Comparison of ENCODE assay signal across 28 cellular contexts in the genomic region with DNA sequence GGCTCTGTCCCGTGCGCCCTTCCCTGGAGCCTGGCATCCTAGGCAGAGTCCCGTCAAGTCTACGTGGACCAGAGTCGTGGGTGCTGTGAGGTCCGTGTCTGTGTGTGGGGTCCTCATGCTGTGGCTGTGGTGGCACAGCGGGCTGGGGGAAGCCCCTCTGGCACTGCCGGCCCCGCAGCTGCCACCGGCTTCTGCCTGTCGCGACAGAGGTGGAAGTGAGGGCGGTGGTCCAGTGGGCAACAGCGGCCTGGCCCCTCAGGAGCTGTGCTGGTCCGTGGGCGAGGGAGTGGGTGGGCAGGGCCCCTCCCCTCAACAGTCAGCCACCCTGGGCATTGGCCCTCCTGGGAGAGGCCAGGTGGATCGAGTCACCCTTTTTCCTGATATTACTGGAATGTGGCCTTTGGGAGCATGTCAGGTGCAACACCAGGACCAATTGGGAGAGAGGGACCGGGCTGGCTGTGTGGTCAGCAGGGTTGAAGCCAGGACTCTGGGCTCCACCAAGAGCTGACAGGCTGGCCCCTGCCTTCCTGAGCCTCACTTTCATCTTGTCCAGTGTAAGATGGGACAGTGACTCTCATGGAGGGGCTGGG. TPM values are rescaled to one million over a fixed set of nuclear protein-coding genes. Genes with fewer than 3 reads are reported as not detected.
DNase-seq lines count a peak whose midpoint lies in the region; ATAC-seq and TF ChIP-seq lines count a peak whose summit lies in the region.
"Had no signal": no experiment of that assay in that cellular context is flagged by ENCODE, and none has a peak within 500 bp of the region (broad histone marks: within the 10 kb centered on the region; RNA-seq: fewer than 3 reads in every experiment).

No MANE protein-coding gene starts in this region.

- H3K9me3 Mint-ChIP-seq in endodermal cell = no peaks in the 10 kb centered on the region
- H3K9me3 Mint-ChIP-seq: memory B cell had no signal

- no peaks in the 10 kb centered on the region for H3K27me3 Mint-ChIP-seq in endodermal cell (ENCODE audit: insufficient read depth)
- H3K27me3 Mint-ChIP-seq: brain, progenitor cell of endocrine pancreas had no signal

- peaks cover 14% of the 10 kb centered on the region; the same call in 1 of the 2 replicates for H4K20me1 ChIP-seq in HCT116 (ENCODE audit: insufficient read depth)

- H2BK12ac ChIP-seq in mesenchymal stem cell (ENCODE audit: low read length in 2 of 2) = no peak overlapping the region

- H3K9me2 ChIP-seq in HCT116 (ENCODE audit: insufficient read depth) = no peaks in the 10 kb centered on the region

- WGBS in endodermal cell (ENCODE audit: insufficient coverage in 1 of 2, insufficient read length in 1 of 2), 2 experiments = 96% methylated on average over 14 to 18 of the region's 18 CpGs
- 92% methylated on average over 18 of the region's 18 CpGs for WGBS in mesenchymal stem cell

- H3K23ac ChIP-seq in mesenchymal stem cell (ENCODE audit: low read length in 2 of 2) = no peak overlapping the region

- H2BK120ac ChIP-seq in mesenchymal stem cell (ENCODE audit: low read depth, low read length) = no peak overlapping the region

- peaks cover 0 to 21% of the 10 kb centered on the region in 2 experiments; a peak in 1 of 4 replicates for H3K36me3 ChIP-seq in HCT116 (ENCODE audit: control insufficient read depth in 1 of 2, insufficient read depth in 2 of 2, low read length in 2 of 2)
- no peaks in the 10 kb centered on the region for H3K36me3 ChIP-seq in endodermal cell (ENCODE audit: control insufficient read depth, insufficient read depth, low read length)
- H3K36me3 ChIP-seq in mesenchymal stem cell (ENCODE audit: control insufficient read depth in 1 of 2, insufficient read depth in 2 of 2, low read depth in 1 of 2, low read length in 2 of 2) = peaks cover 0 to 28% of the 10 kb centered on the region in 2 experiments
- H3K36me3 ChIP-seq in subcutaneous abdominal adipose tissue (ENCODE audit: control insufficient read depth in 5 of 5, insufficient read depth in 5 of 5, low read length in 5 of 5) = peaks cover 0 to 3% (median 0%) of the 10 kb centered on the region in 5 donors
- H3K36me3 ChIP-seq in left lung = no peaks in the 10 kb centered on the region
- H3K36me3 ChIP-seq: thyroid gland had no signal

- H3K79me2 ChIP-seq in HCT116 (ENCODE audit: insufficient read depth, low read length) = peaks cover 100% of the 10 kb centered on the region

- TF ChIP-seq POLR2A in HCT116 (IDR thresholded peaks at IDR 0.05; ENCODE audit: borderline replicate concordance, extremely low read depth, insufficient read depth, insufficient read length) = no peak

- RAD21 ChIA-PET in HCT116 (lab: Charles Lee; ENCODE audit: low non-redundant PET in 1 of 2, low total read pairs in 2 of 2, uncharacterized antibody in 2 of 2, unreplicated experiment in 2 of 2) = no interaction called here

- no peaks in the 10 kb centered on the region for H3K27me3 ChIP-seq in HCT116 (ENCODE audit: insufficient read depth, low read length)
- H3K27me3 ChIP-seq in endodermal cell (ENCODE audit: control insufficient read depth, insufficient read depth, low read length, poor library complexity, severe bottlenecking) = no peaks in the 10 kb centered on the region
- no peaks in the 10 kb centered on the region for H3K27me3 ChIP-seq in mesenchymal stem cell (ENCODE audit: control insufficient read depth in 1 of 2, insufficient read depth in 1 of 2, low read length in 2 of 2)
- peaks cover 3 to 10% (median 6%) of the 10 kb centered on the region in 5 donors for H3K27me3 ChIP-seq in subcutaneous abdominal adipose tissue (ENCODE audit: control insufficient read depth in 5 of 5, insufficient read depth in 4 of 5, low read length in 5 of 5)
- H3K27me3 ChIP-seq in left lung = no peaks in the 10 kb centered on the region
- H3K27me3 ChIP-seq: thyroid gland had no signal

- no TSS peak for BruUV-seq in HCT116 (replicated peaks; lab: Mats Ljungman, UMichigan)

- H2AK5ac ChIP-seq in mesenchymal stem cell (ENCODE audit: low read length, severe bottlenecking) = peak overlapping the region; percentile 28

- no peak overlapping the region for H2BK15ac ChIP-seq in mesenchymal stem cell (ENCODE audit: low read depth, poor library complexity, severe bottlenecking)

- H3K9me3 ChIP-seq in HCT116 (ENCODE audit: control insufficient read depth in 1 of 2, insufficient read depth in 1 of 2, low read depth in 1 of 2, low read length in 2 of 2) (no peaks in the 10 kb centered on the region), endodermal cell (ENCODE audit: control insufficient read depth, low read length) (no peaks in the 10 kb centered on the region), mesenchymal stem cell (ENCODE audit: control insufficient read depth, low read length) (no peaks in the 10 kb centered on the region), subcutaneous abdominal adipose tissue (ENCODE audit: control insufficient read depth in 5 of 5, low read length in 5 of 5) (no peaks in the 10 kb centered on the region), left lung (no peaks in the 10 kb centered on the region)
- H3K9me3 ChIP-seq: thyroid gland had no signal

- H3K14ac ChIP-seq in mesenchymal stem cell (ENCODE audit: low read length in 2 of 2) = no peak overlapping the region

- intact Hi-C loops in HCT116 (cut with micrococcal nuclease) = no loop called here
- intact Hi-C loops in left lung (cut with DNase I) = no loop called here

- DNase-seq in HCT116 (ENCODE audit: low read depth, low spot score) = no peak
- DNase-seq in endodermal cell = no peak
- peak; percentile 24 for DNase-seq in mesenchymal stem cell
- DNase-seq in NCI-H510A (lab: John Stamatoyannopoulos, UW) = no peak
- no peak for DNase-seq in activated CD4-positive, CD25-positive, alpha-beta regulatory T cell (lab: John Stamatoyannopoulos, UW)
- DNase-seq in left lung = no peak
- DNase-seq: activated CD4-positive, alpha-beta T cell treated with anti-CD3 and anti-CD28 coated beads, Interleukin-2, amount 50 U/mL, for 1 hour; activated CD8-positive, alpha-beta memory T cell treated with anti-CD3 and anti-CD28 coated beads, Interleukin-2, amount 10 ng/mL, durations not matched to agents 7 days and 5 days; activated naive CD4-positive, alpha-beta T cell treated with Interleukin-2 at 50 U/mL for 16 hours; activated T-cell treated with anti-CD3 and anti-CD28 coated beads, Interleukin-2, amount 50 U/mL, for 48 hours; H7; head of caudate nucleus; NCI-H1048; NCI-H187 treated with DMSO at 0.1 percent for 48 hours; NCI-H2171 treated with DMSO at 0.1 percent for 48 hours; NCI-H524 treated with DMSO at 0.1 percent for 48 hours; PC-9; SIG-M5; stimulated activated CD4-positive, alpha-beta T cell treated with anti-CD3 and anti-CD28 coated beads, Interleukin-15, amount 100 ng/mL, for 24 hours; stimulated activated naive CD8-positive, alpha-beta T cell treated with anti-CD3 and anti-CD28 coated beads, Interleukin-15, Interleukin-2, amounts not matched to agents 100 U/mL and 50 U/mL, for 24 hours; SW 1271; T1000; thyroid gland had no signal

- peaks cover 81 to 100% of the 10 kb centered on the region in 2 experiments for H3K4me1 ChIP-seq in HCT116 (ENCODE audit: control insufficient read depth in 1 of 2, insufficient read depth in 2 of 2, low read length in 2 of 2)
- H3K4me1 ChIP-seq in endodermal cell (ENCODE audit: control insufficient read depth, insufficient read depth, low read length) = no peaks in the 10 kb centered on the region
- H3K4me1 ChIP-seq in mesenchymal stem cell (ENCODE audit: control insufficient read depth, insufficient read depth, low read depth, low read length) = peaks cover 91% of the 10 kb centered on the region
- peaks cover 5 to 89% (median 64%) of the 10 kb centered on the region in 5 donors for H3K4me1 ChIP-seq in subcutaneous abdominal adipose tissue (ENCODE audit: control insufficient read depth in 5 of 5, insufficient read depth in 5 of 5, low read length in 5 of 5)
- H3K4me1 ChIP-seq in left lung = peaks cover 59 to 96% of the 10 kb centered on the region in 2 donors

- H3K4me3 ChIP-seq in HCT116 (replicated peaks in 1 of 2; ENCODE audit: low read depth in 1 of 2, low read length in 2 of 2) (no peak overlapping the region), endodermal cell (ENCODE audit: low read length) (no peak overlapping the region), mesenchymal stem cell (ENCODE audit: insufficient read depth in 1 of 2, low read depth in 1 of 2, low read length in 2 of 2) (peak overlapping the region in 1 of 2 experiments; percentile 24), subcutaneous abdominal adipose tissue (ENCODE audit: low read depth in 1 of 5, low read length in 5 of 5) (no peak overlapping the region), left lung (no peak overlapping the region)
- H3K4me3 ChIP-seq: PC-9, thyroid gland had no signal

- H3K27ac Mint-ChIP-seq in endodermal cell = no peak overlapping the region
- H3K27ac Mint-ChIP-seq: activated CD8-positive, alpha-beta memory T cell treated with anti-CD3 and anti-CD28 coated beads, Interleukin-2, amount 10 ng/mL, durations not matched to agents 7 days and 5 days; memory B cell had no signal

- H3K9ac ChIP-seq in HCT116 (ENCODE audit: low read length) = peak overlapping the region; percentile 71
- H3K9ac ChIP-seq in endodermal cell (ENCODE audit: extremely low read depth, low read length, poor library complexity, severe bottlenecking) = no peak overlapping the region
- no peak overlapping the region for H3K9ac ChIP-seq in mesenchymal stem cell (ENCODE audit: low read length)
- no peak overlapping the region for H3K9ac ChIP-seq in subcutaneous abdominal adipose tissue (ENCODE audit: low read length in 5 of 5)

- ATAC-seq in HCT116 = no peak
- ATAC-seq in HG03432 (IDR thresholded peaks at IDR 0.05; ENCODE audit: unreplicated experiment) = no peak
- no peak for ATAC-seq in left lung
- ATAC-seq: activated CD8-positive, alpha-beta memory T cell treated with anti-CD3 and anti-CD28 coated beads, Interleukin-2, amount 10 ng/mL, durations not matched to agents 7 days and 5 days; stimulated activated naive CD8-positive, alpha-beta T cell treated with anti-CD3 and anti-CD28 coated beads, Interleukin-15, Interleukin-2, amounts not matched to agents 100 U/mL and 50 U/mL, for 24 hours had no signal

- no peaks in the 10 kb centered on the region for H3K36me3 Mint-ChIP-seq in endodermal cell (ENCODE audit: low read depth)
- H3K36me3 Mint-ChIP-seq: activated CD8-positive, alpha-beta memory T cell treated with anti-CD3 and anti-CD28 coated beads, Interleukin-2, amount 10 ng/mL, durations not matched to agents 7 days and 5 days; memory B cell had no signal

- H2BK5ac ChIP-seq in mesenchymal stem cell (ENCODE audit: low read depth, low read length, poor library complexity, severe bottlenecking) = no peak overlapping the region

- H3K18ac ChIP-seq in mesenchymal stem cell (ENCODE audit: low read depth in 1 of 2, low read length in 2 of 2) = no peak overlapping the region

- no peak overlapping the region for H4K8ac ChIP-seq in mesenchymal stem cell (ENCODE audit: low read length)

- TF ChIP-seq CTCF in HCT116 (IDR thresholded peaks at IDR 0.05 in 2 of 3, conservative IDR thresholded peaks at IDR 0.05 in 1 of 3; ENCODE audit: borderline replicate concordance in 1 of 3, insufficient read depth in 1 of 3, low read depth in 2 of 3, low read length in 2 of 3) = no peak
- no peak for TF ChIP-seq CTCF in endodermal cell (conservative IDR thresholded peaks at IDR 0.05)
- TF ChIP-seq CTCF in left lung (IDR thresholded peaks at IDR 0.05) = no peak

- no peak overlapping the region for H3K4me3 Mint-ChIP-seq in endodermal cell
- H3K4me3 Mint-ChIP-seq: activated CD8-positive, alpha-beta memory T cell treated with anti-CD3 and anti-CD28 coated beads, Interleukin-2, amount 10 ng/mL, durations not matched to agents 7 days and 5 days; memory B cell had no signal

- H3K4me2 ChIP-seq in HCT116 (ENCODE audit: low read length) = peak overlapping the region; percentile 26
- no peak overlapping the region for H3K4me2 ChIP-seq in mesenchymal stem cell (ENCODE audit: low read length, poor library complexity, severe bottlenecking)
- H3K4me2 ChIP-seq: PC-9 had no signal

- POLR2A ChIA-PET in HCT116 (lab: Charles Lee) = no interaction called here

- CTCF ChIA-PET in HCT116 (lab: Charles Lee) = no interaction called here

- H2AFZ ChIP-seq in HCT116 (ENCODE audit: low read depth, low read length, poor library complexity, severe bottlenecking) (no peak overlapping the region), mesenchymal stem cell (ENCODE audit: low read depth, low read length) (no peak overlapping the region)
- H2AFZ ChIP-seq: PC-9 had no signal

- H3K27ac ChIP-seq in HCT116 (ENCODE audit: low read depth, low read length) = peak overlapping the region; percentile 94; the same call in 1 of the 2 replicates
- H3K27ac ChIP-seq in endodermal cell (ENCODE audit: low read depth, low read length) = peak overlapping the region; percentile 17
- no peak overlapping the region for H3K27ac ChIP-seq in mesenchymal stem cell (ENCODE audit: low read length, poor library complexity, severe bottlenecking)
- H3K27ac ChIP-seq in subcutaneous abdominal adipose tissue (ENCODE audit: low read depth, low read length) = peak overlapping the region; percentile 10
- H3K27ac ChIP-seq in left lung = peak overlapping the region in 1 of 2 donors; percentile 78
- H3K27ac ChIP-seq: PC-9 had no signal

- TF ChIP-seq RAD21 in HCT116 (IDR thresholded peaks at IDR 0.05; ENCODE audit: low read depth) = no peak

- peaks cover 8% of the 10 kb centered on the region for H3K4me1 Mint-ChIP-seq in endodermal cell

- peaks cover 2% of the 10 kb centered on the region for H3K79me1 ChIP-seq in mesenchymal stem cell (replicated peaks; ENCODE audit: low read length, poor library complexity, severe bottlenecking)

- no peak overlapping the region for H3K4ac ChIP-seq in mesenchymal stem cell (ENCODE audit: low read depth in 1 of 2, low read length in 2 of 2)

- H4K91ac ChIP-seq in mesenchymal stem cell (ENCODE audit: low read length) = no peak overlapping the region

RNA-seq across cellular contexts. Expression of gene BAIAP2, which starts 11.9 kb away (rescaled TPM):
- total RNA-seq in HCT116 (2021; ENCODE audit: unreplicated experiment) (105 TPM), endodermal cell (10 to 100 TPM; 24.9 to 32.7 TPM), left lung (100 to 1,000 TPM in 1 of 2 donors, 10 to 100 TPM in 1; 76.3 to 135 TPM)
- polyA plus RNA-seq in HCT116 (2012) = 93.4 and 95.1 TPM in 2 replicates
- polyA plus RNA-seq in endodermal cell (2013, experiment 1 of 2) = 41.7 TPM
- 39.0 TPM for polyA plus RNA-seq in endodermal cell (2013, experiment 2 of 2)
- polyA plus RNA-seq in mesenchymal stem cell (2013, experiment 1 of 2) = 20.5 TPM
- polyA plus RNA-seq in mesenchymal stem cell (2013, experiment 2 of 2) = 20.4 TPM

RNA-seq across cellular contexts. Expression of gene CHMP6, which starts 55.2 kb away (rescaled TPM):
- total RNA-seq in HCT116 (2021; ENCODE audit: unreplicated experiment) (22.0 TPM), endodermal cell (10 to 100 TPM; 28.4 to 32.5 TPM), left lung (10 to 100 TPM; 28.2 to 32.7 TPM)
- 14.7 and 15.2 TPM in 2 replicates for polyA plus RNA-seq in HCT116 (2012)
- polyA plus RNA-seq in endodermal cell (2013, experiment 1 of 2) = 23.4 TPM
- 20.2 TPM for polyA plus RNA-seq in endodermal cell (2013, experiment 2 of 2)
- 12.7 TPM for polyA plus RNA-seq in mesenchymal stem cell (2013, experiment 1 of 2)
- polyA plus RNA-seq in mesenchymal stem cell (2013, experiment 2 of 2) = 12.0 TPM
